6 cellular contexts compared by ENCODE assay signal in the genomic region with DNA sequence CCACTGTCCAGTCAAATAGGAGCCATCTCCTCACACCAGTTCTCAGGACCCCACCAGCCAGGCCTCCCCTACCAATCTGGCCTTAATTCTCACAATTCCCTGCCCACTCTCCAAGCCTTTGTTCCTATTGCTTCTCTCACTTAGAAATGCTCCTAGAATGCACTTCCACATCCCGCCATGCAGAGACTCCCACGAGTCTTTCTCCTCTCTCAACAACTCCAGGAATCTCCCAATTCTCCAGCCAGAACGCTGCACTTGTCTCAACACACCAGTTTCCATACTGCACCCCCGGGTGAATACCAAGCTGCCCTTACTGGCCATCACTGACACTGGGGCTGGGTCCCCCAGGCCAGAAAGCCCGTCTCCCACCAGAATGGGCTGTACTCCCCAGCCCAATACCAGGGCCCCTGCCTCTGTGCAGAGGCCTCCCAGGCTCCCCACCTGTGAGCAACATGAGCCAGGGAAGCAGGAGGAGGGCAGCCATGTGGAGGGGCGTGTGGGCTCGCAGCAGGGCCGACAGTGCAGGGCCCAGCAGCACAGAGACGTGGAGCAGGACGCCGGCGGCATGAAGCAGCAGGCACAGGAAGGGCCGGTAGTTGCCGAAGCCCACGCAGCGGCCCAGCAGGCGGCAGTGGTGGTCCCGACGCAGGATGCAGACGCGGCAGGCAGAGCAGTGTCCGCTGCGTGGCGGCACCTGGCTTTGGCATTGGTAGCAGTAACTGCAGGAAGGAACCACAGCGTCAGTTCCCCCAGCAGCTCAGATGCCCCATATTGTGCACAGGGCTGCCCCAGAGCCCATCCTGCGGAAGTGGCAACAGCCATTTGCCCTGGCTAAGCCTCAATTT. TPM values are rescaled to one million over a fixed set of nuclear protein-coding genes. Genes with fewer than 3 reads are reported as not detected.
A peak's percentile ranks its signal among the peaks of the same experiment; 100 is the strongest.
DNase-seq lines count a peak whose midpoint lies in the region; TF ChIP-seq lines count a peak whose summit lies in the region.

No MANE protein-coding gene starts in this region.

- no peak overlapping the region for H3K4me3 Mint-ChIP-seq in osteocyte (ENCODE audit: unreplicated experiment)

- H4K20me1 ChIP-seq in hepatocyte (ENCODE audit: insufficient read depth, poor library complexity, severe bottlenecking) = no peaks in the 10 kb centered on the region

- WGBS in hepatocyte (ENCODE audit: low lambda C conversion rate, missing lambda C conversion rate) = 69% methylated on average over 26 of the region's 26 CpGs

- H3K4me3 ChIP-seq in H7 (ENCODE audit: insufficient read depth, low read depth, low read length) = no peak overlapping the region
- H3K4me3 ChIP-seq in hepatocyte = no peak overlapping the region

- peak overlapping the region; percentile 42 for H3K4me2 ChIP-seq in hepatocyte

- peaks cover 17% of the 10 kb centered on the region for H3K4me1 ChIP-seq in hepatocyte (ENCODE audit: insufficient read depth)

- H3K27me3 Mint-ChIP-seq in osteocyte (ENCODE audit: unreplicated experiment) = no peaks in the 10 kb centered on the region

- H3K36me3 ChIP-seq in H7 (replicated peaks; ENCODE audit: control insufficient read depth, insufficient read depth, low read length) = peaks cover 4% of the 10 kb centered on the region
- H3K36me3 ChIP-seq in hepatocyte (replicated peaks; ENCODE audit: insufficient read depth, low read depth) = no peaks in the 10 kb centered on the region

- H3K27ac Mint-ChIP-seq in osteocyte (ENCODE audit: unreplicated experiment) = no peak overlapping the region

- no peak overlapping the region for H2AFZ ChIP-seq in hepatocyte

- H3K36me3 Mint-ChIP-seq in osteocyte (ENCODE audit: unreplicated experiment) = peaks cover 16% of the 10 kb centered on the region

- H3K9me2 ChIP-seq in hepatocyte (replicated peaks; ENCODE audit: insufficient read depth) = no peaks in the 10 kb centered on the region

- H3K9me3 ChIP-seq in hepatocyte (ENCODE audit: low read depth) = no peaks in the 10 kb centered on the region

- H3K27ac ChIP-seq in hepatocyte (no peak overlapping the region), substantia nigra (ENCODE audit: low read depth, low read length, poor library complexity, severe bottlenecking) (peak overlapping the region; percentile 26)

- H3K79me2 ChIP-seq in hepatocyte = peaks cover 3% of the 10 kb centered on the region

- no peaks in the 10 kb centered on the region for H3K9me3 Mint-ChIP-seq in osteocyte (ENCODE audit: unreplicated experiment)

- TF ChIP-seq CTCF in hepatocyte (IDR thresholded peaks at IDR 0.05; ENCODE audit: poor library complexity) (peak; percentile 49), osteocyte (IDR thresholded peaks at IDR 0.05) (no peak)

- peaks cover 22% of the 10 kb centered on the region for H3K4me1 Mint-ChIP-seq in osteocyte (ENCODE audit: unreplicated experiment)

- H3K27me3 ChIP-seq in H7 (ENCODE audit: control insufficient read depth, insufficient read depth, low read length) (no peaks in the 10 kb centered on the region), hepatocyte (no peaks in the 10 kb centered on the region)

- DNase-seq in H7 (peak; percentile 80), activated T-cell treated with anti-CD3 and anti-CD28 coated beads for 4 hours (peak; percentile 9), hepatocyte (ENCODE audit: low spot score) (peak; percentile 70), substantia nigra (lab: John Stamatoyannopoulos, UW) (peak in 12 of 49 donors; percentile 8 to 50 (median 28)), osteocyte (ENCODE audit: extremely low spot score, unreplicated experiment) (no peak), NCI-H1105 (lab: John Stamatoyannopoulos, UW) (no peak)

RNA-seq across cellular contexts. Expression of gene ZDHHC24, which starts 2.4 kb away (rescaled TPM):
- total RNA-seq in H7 (2014; rRNA removed; shearing (Covaris generic)) = 14.8 and 25.8 TPM in 2 replicates
- total RNA-seq in hepatocyte (10.3 and 11.5 TPM in 2 replicates), osteocyte (15.7 and 16.6 TPM in 2 replicates)
- 16.9 and 18.3 TPM in 2 replicates for polyA plus RNA-seq in hepatocyte

RNA-seq across cellular contexts. Expression of gene ACTN3, which starts 3.2 kb away (rescaled TPM):
- total RNA-seq in H7 (2014; rRNA removed; shearing (Covaris generic)) = 36.9 and 68.8 TPM in 2 replicates
- total RNA-seq in hepatocyte (not detected in 2 replicates), osteocyte (0.11 TPM in 1 of 2 replicates, not detected in the other)
- 0.09 and 0.58 TPM in 2 replicates for polyA plus RNA-seq in hepatocyte

RNA-seq across cellular contexts. Expression of gene CTSF, which starts 24.9 kb away (rescaled TPM):
- total RNA-seq in H7 (2014; rRNA removed; shearing (Covaris generic)) = 4.8 and 5.1 TPM in 2 replicates
- total RNA-seq in hepatocyte (0.60 and 0.64 TPM in 2 replicates), osteocyte (not detected in 2 replicates)
- 1.1 and 1.5 TPM in 2 replicates for polyA plus RNA-seq in hepatocyte

RNA-seq across cellular contexts. Expression of gene BBS1, which starts 33.0 kb away (rescaled TPM):
- total RNA-seq in H7 (2014; rRNA removed; shearing (Covaris generic)) = 25.4 and 26.5 TPM in 2 replicates
- total RNA-seq in hepatocyte (25.1 and 33.4 TPM in 2 replicates), osteocyte (44.1 and 51.1 TPM in 2 replicates)
- polyA plus RNA-seq in hepatocyte = 27.7 and 33.9 TPM in 2 replicates

RNA-seq across cellular contexts. Expression of gene CCDC87, which starts 49.4 kb away (rescaled TPM):
- total RNA-seq in H7 (2014; rRNA removed; shearing (Covaris generic)) = 0.52 and 0.67 TPM in 2 replicates
- total RNA-seq in hepatocyte = 0.36 and 0.53 TPM in 2 replicates
- polyA plus RNA-seq in hepatocyte = 0.22 TPM in 1 of 2 replicates, not detected in the other
- total RNA-seq in osteocyte = 0.19 and 0.39 TPM in 2 replicates

Comparison
In these comparisons a context has a peak if more than half of its experiments do, and no peak if none do; other contexts are left out.
1. DNase-seq: peak in H7 (single experiment), activated T-cell treated with anti-CD3 and anti-CD28 coated beads for 4 hours (single experiment) and hepatocyte (single experiment); none in osteocyte (single experiment) and NCI-H1105 (single experiment).
2. RNA of gene ACTN3, which starts 3.2 kb away (total RNA-seq): 36.9 to 68.8 TPM in H7; 0.11 TPM in osteocyte and not detected in hepatocyte; every median in the first group is over 10 times any median in the second.